In the genomic region with DNA sequence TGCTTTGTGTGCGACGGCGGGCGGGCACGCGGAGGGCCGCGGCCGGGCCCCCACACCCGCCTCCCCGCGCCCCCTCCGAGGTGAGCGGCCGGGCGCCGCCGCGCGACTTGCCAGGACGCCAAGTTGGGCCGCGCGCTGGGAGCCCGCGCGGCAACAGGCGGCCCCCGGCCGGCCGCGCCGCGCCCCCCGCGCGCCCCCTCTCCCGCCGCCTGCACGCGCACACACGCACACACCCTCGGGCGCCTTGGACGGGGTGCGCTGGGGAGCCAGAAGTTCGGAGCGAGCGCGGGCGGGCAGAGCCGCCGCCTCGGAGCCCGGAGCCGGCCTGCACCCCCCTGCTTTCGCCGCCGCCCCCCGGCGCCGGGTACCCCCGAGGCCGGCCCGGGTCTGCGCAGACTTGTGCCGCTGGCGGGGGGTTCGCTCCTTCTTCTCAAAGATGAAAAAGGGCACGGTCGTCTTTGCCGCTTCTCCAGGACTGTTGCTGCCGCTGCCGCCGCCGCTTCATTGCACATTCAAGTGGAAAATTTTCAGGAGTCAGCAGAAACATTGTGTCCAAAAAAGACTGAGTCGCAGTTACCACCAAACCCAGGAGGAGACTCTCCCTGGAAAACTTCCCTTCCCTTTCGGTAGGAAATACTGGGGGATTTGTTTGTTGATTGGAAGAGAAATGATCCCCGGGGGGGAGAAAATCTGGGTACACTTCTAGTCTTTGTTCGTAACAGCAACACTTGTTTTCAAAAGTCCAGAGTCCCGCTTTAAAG, we compare ENCODE assay signal across 8 cellular contexts. TPM values are rescaled to one million over a fixed set of nuclear protein-coding genes. Genes with fewer than 3 reads are reported as not detected.
DNase-seq lines count a peak whose midpoint lies in the region; ATAC-seq and TF ChIP-seq lines count a peak whose summit lies in the region.

No MANE protein-coding gene starts in this region.

- H3K36me3 ChIP-seq in sigmoid colon: no peaks in the 10 kb centered on the region

- intact Hi-C loops in sigmoid colon (cut with DNase I): loop anchor here (1.0 to 5.0 kb wide), 8 partner anchors 133 to 386 kb away; a partner anchor contains a TSS

- DNase-seq in DMS 273 (lab: John Stamatoyannopoulos, UW; ENCODE audit: unreplicated experiment) (peak; percentile 65), DMS 273 treated with DMSO at 0.1 percent for 48 hours (lab: John Stamatoyannopoulos, UW) (no peak), NCI-H2029 (lab: John Stamatoyannopoulos, UW) (peak; percentile 52), astrocyte of the spinal cord (ENCODE audit: low read depth, low spot score) (peak; percentile 42), sigmoid colon (peak; percentile 79)
- DNase-seq in activated CD8-positive, alpha-beta memory T cell treated with anti-CD3 and anti-CD28 coated beads for 24 hours: no peak

- TF ChIP-seq EP300 in sigmoid colon (IDR thresholded peaks at IDR 0.05): no peak

- no peaks in the 10 kb centered on the region for H3K9me3 ChIP-seq in sigmoid colon

- no peak for TF ChIP-seq POLR2A in sigmoid colon (IDR thresholded peaks at IDR 0.05)

- 1 to 3% methylated on average over 81 of the region's 81 CpGs for WGBS in sigmoid colon, 2 donors

- H3K27ac ChIP-seq in sigmoid colon: peak overlapping the region; percentile 98 to 99 (median 99)

- H3K4me3 ChIP-seq in astrocyte of the spinal cord (ENCODE audit: low read depth, low read length) (peak overlapping the region; percentile 80), iPS-11a (ENCODE audit: low read depth, low read length) (peak overlapping the region; percentile 69), sigmoid colon (peak overlapping the region; percentile 62 to 92 (median 87))

- in situ Hi-C loops in astrocyte of the spinal cord (cut with HindIII; ENCODE audit: low sequenced_read_pairs): loop anchor here (25.0 kb wide), 1 partner anchor 162 kb away; no protein-coding TSS in a partner anchor

- peaks cover 0 to 43% (median 25%) of the 10 kb centered on the region in 4 donors for H3K4me1 ChIP-seq in sigmoid colon

- no peak for ATAC-seq in GM18873 (IDR thresholded peaks at IDR 0.05; ENCODE audit: low FRiP score, unreplicated experiment)

- no peaks in the 10 kb centered on the region for H3K27me3 ChIP-seq in sigmoid colon

- TF ChIP-seq CTCF in astrocyte of the spinal cord (IDR thresholded peaks at IDR 0.05; ENCODE audit: low read depth, low read length) (no peak), sigmoid colon (IDR thresholded peaks at IDR 0.05) (no peak)

RNA-seq across cellular contexts. Expression of a gene that starts 0.9 kb away (rescaled TPM):
- 100 to 1,000 TPM; 155 to 200 (median 186) TPM for total RNA-seq in sigmoid colon
- 10 to 100 TPM in 1 of 3 donors, 1 to 10 TPM in 2; 3.2 to 14.0 (median 4.2) TPM for polyA plus RNA-seq in sigmoid colon

Comparison
In these comparisons a context has a peak if more than half of its experiments do, and no peak if none do; other contexts are left out.
1. DNase-seq: peak in DMS 273 (single experiment), NCI-H2029 (single experiment), astrocyte of the spinal cord (single experiment) and sigmoid colon (single experiment); none in DMS 273 treated with DMSO at 0.1 percent for 48 hours (single experiment) and activated CD8-positive, alpha-beta memory T cell treated with anti-CD3 and anti-CD28 coated beads for 24 hours (single experiment).
2. Peak in every context shown above with its lines, with median percentiles within 50 percentile points of each other: H3K4me3 ChIP-seq.